In the genomic region with DNA sequence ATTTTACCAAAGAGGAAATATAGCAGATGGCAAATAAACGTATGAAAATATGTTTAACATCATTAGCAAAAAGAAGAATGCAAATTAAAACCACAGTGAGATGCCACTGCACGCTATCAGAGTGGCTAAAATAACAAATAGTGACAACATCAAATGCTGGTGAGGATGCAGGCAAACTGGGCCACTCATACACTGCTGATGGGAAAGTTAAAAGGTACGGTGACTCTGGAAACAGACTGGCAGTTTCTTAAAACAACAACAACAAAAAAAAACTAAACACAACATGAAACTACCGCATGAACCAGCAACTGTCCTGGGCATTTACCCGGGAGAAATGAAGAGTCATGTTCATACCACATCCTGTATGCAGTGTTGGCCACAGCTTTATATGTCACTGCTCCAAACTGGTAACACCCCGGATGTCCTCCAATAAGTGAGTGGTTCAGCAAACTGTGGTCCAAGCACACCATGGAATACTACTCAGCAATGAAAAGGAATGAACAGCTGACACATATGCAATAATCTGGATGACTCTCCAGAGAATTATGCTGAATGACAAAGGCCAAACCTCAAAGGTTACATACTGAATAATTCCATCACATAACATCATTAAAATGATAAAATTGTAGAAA, we compare ENCODE assay signal across 8 cellular contexts. TPM values are rescaled to one million over a fixed set of nuclear protein-coding genes. Genes with fewer than 3 reads are reported as not detected.
DNase-seq lines count a peak whose midpoint lies in the region; ATAC-seq lines count a peak whose summit lies in the region.

No MANE protein-coding gene starts in this region.

- no peaks in the 10 kb centered on the region for H3K27me3 ChIP-seq in MG63

- no peaks in the 10 kb centered on the region for H3K27me3 Mint-ChIP-seq in T-helper 17 cell
- H3K27me3 Mint-ChIP-seq in naive thymus-derived CD8-positive, alpha-beta T cell, result no peaks in the 10 kb centered on the region

- H3K4me3 Mint-ChIP-seq in T-helper 17 cell, result peak overlapping the region; percentile 73
- peak overlapping the region in 6 of 10 donors; percentile 6 to 72 (median 41) for H3K4me3 Mint-ChIP-seq in naive thymus-derived CD8-positive, alpha-beta T cell

- peaks cover 9% of the 10 kb centered on the region for H3K36me3 ChIP-seq in MG63

- peak; percentile 30 for DNase-seq in NK-92 treated with Interleukin-12 subunit alpha and Interleukin-12 subunit beta, amount 100 ng/mL, for 24 hours (lab: John Stamatoyannopoulos, UW)
- DNase-seq in NK-92 (lab: John Stamatoyannopoulos, UW; ENCODE audit: unreplicated experiment), result no peak
- DNase-seq in T-helper 17 cell, result no peak
- peak in 1 of 10 donors; percentile 25 for DNase-seq in naive thymus-derived CD8-positive, alpha-beta T cell
- DNase-seq in occipital lobe (lab: John Stamatoyannopoulos, UW), result no peak
- no peak for DNase-seq in MG63
- DNase-seq in GDM1 (lab: John Stamatoyannopoulos, UW), result no peak

- POLR2A ChIA-PET in naive thymus-derived CD8-positive, alpha-beta T cell (lab: Charles Lee), result interaction anchor here (1.1 kb wide), 1 partner anchor 195 kb away, joined by 8 read pairs; no protein-coding TSS in a partner anchor

- H3K4me1 Mint-ChIP-seq in T-helper 17 cell, result peaks cover 41% of the 10 kb centered on the region
- peaks cover 31 to 77% (median 63%) of the 10 kb centered on the region in 4 donors for H3K4me1 Mint-ChIP-seq in naive thymus-derived CD8-positive, alpha-beta T cell

- ATAC-seq in HG02610 (IDR thresholded peaks at IDR 0.05; ENCODE audit: unreplicated experiment) (peak; percentile 55), T-helper 17 cell (peak; percentile 84)
- ATAC-seq in naive thymus-derived CD8-positive, alpha-beta T cell, result peak in 1 of 2 donors; percentile 86

- peak overlapping the region; percentile 27 for H3K27ac Mint-ChIP-seq in T-helper 17 cell
- peak overlapping the region in 9 of 10 donors; percentile 4 to 91 (median 69) for H3K27ac Mint-ChIP-seq in naive thymus-derived CD8-positive, alpha-beta T cell

- H3K36me3 Mint-ChIP-seq in T-helper 17 cell (ENCODE audit: low read depth), result no peaks in the 10 kb centered on the region
- H3K36me3 Mint-ChIP-seq in naive thymus-derived CD8-positive, alpha-beta T cell, result peaks cover 7 to 15% (median 10%) of the 10 kb centered on the region in 3 donors

- H3K4me3 ChIP-seq in MG63, result no peak overlapping the region

- H3K9me3 ChIP-seq in T-helper 17 cell (ENCODE audit: control insufficient read depth, low read length, poor library complexity, severe bottlenecking) (no peaks in the 10 kb centered on the region), MG63 (no peaks in the 10 kb centered on the region)

- peaks cover 0 to 6% (median 0%) of the 10 kb centered on the region in 9 donors for H3K9me3 Mint-ChIP-seq in naive thymus-derived CD8-positive, alpha-beta T cell

RNA-seq across cellular contexts. Expression of a gene that starts 22.3 kb away (rescaled TPM):
- 10 to 100 TPM; 42.7 to 44.1 TPM for total RNA-seq in T-helper 17 cell
- 10 to 100 TPM; 47.0 to 47.9 TPM for total RNA-seq in naive thymus-derived CD8-positive, alpha-beta T cell
- polyA plus RNA-seq in naive thymus-derived CD8-positive, alpha-beta T cell, result 1 to 10 TPM; 6.8 to 9.6 (median 8.5) TPM
- 11.4 TPM for total RNA-seq in occipital lobe
- total RNA-seq in MG63 (2014; rRNA removed; shearing (Covaris generic); ENCODE audit: low replicate concordance), result 14.7 and 23.1 TPM in 2 replicates

RNA-seq across cellular contexts. Expression of a gene that starts 46.5 kb away (rescaled TPM):
- total RNA-seq in T-helper 17 cell (not detected), occipital lobe (not detected)
- not detected for total RNA-seq in naive thymus-derived CD8-positive, alpha-beta T cell
- polyA plus RNA-seq in naive thymus-derived CD8-positive, alpha-beta T cell, result not detected
- total RNA-seq in MG63 (2014; rRNA removed; shearing (Covaris generic); ENCODE audit: low replicate concordance), result not detected in 2 replicates

RNA-seq across cellular contexts. Expression of a gene that starts 46.7 kb away (rescaled TPM):
- 1 to 10 TPM; 1.3 to 2.1 TPM for total RNA-seq in T-helper 17 cell
- total RNA-seq in naive thymus-derived CD8-positive, alpha-beta T cell, result 1 to 10 TPM; 4.1 to 4.4 TPM
- 1 to 10 TPM in 1 of 3 donors, under 1 TPM in 1, not detected in 1; 0.23 to 2.0 TPM for polyA plus RNA-seq in naive thymus-derived CD8-positive, alpha-beta T cell
- 2.8 TPM for total RNA-seq in occipital lobe
- total RNA-seq in MG63 (2014; rRNA removed; shearing (Covaris generic); ENCODE audit: low replicate concordance), result 9.8 and 21.4 TPM in 2 replicates
